ENCODE assay signal across 10 cellular contexts in the genomic region with DNA sequence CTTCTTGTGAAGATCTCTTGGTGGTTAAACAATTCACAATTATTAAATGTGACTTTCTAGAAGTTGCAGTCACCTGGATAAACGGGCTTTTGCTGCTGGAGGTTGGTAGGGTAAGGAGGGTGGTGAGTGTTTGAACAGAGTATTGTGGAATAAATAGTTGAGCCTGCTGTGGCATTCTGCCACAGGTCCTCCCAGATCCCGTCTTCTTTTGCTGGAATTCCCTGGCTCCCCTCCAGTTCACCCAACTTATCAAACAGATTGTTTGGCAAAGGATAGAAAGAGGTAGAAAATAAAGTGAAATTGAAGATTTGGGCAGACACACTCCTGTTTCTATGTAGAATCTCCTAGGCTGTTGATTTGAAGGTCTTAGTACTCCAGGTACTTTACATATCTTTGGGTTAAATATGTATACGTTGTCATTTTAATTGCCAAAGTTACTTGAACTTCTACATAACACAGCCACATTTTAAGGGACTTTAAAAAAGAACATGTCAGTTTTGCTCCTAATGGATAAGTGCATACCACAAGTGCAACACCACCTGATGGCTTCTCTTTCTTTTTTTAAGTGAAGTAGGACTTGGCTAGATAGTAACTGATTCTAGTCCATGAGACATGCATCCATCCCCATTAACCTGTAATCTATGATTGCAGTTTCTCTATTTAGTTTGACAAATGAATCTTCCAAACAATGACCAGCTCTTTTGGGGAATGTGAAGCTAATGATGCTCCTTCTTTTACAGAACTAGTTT.
DNase-seq lines count a peak whose midpoint lies in the region; ATAC-seq and TF ChIP-seq lines count a peak whose summit lies in the region.
"Had no signal": no experiment of that assay in that cellular context is flagged by ENCODE, and none has a peak within 500 bp of the region (broad histone marks: within the 10 kb centered on the region; RNA-seq: fewer than 3 reads in every experiment).

No MANE protein-coding gene starts in this region.

- peaks cover 5% of the 10 kb centered on the region for H3K27me3 Mint-ChIP-seq in activated T-cell treated with anti-CD3 and anti-CD28 coated beads, Interleukin-2, amount 50 U/mL, for 4 hours (ENCODE audit: low read depth)

- H3K36me3 ChIP-seq in breast epithelium, result no peaks in the 10 kb centered on the region
- H3K36me3 ChIP-seq: BE2C had no signal

- intact Hi-C loops in breast epithelium (cut with DNase I; ENCODE audit: low total_unique reads), result no loop called here

- H3K9me3 Mint-ChIP-seq in activated T-cell treated with anti-CD3 and anti-CD28 coated beads, Interleukin-2, amount 50 U/mL, for 4 hours, result peaks cover 12% of the 10 kb centered on the region

- H3K4me1 Mint-ChIP-seq in activated T-cell treated with anti-CD3 and anti-CD28 coated beads, Interleukin-2, amount 50 U/mL, for 4 hours (ENCODE audit: low read depth), result no peaks in the 10 kb centered on the region

- H3K36me3 Mint-ChIP-seq in activated T-cell treated with anti-CD3 and anti-CD28 coated beads, Interleukin-2, amount 50 U/mL, for 4 hours (ENCODE audit: insufficient read depth), result no peaks in the 10 kb centered on the region

- DNase-seq in COR-L47 (lab: John Stamatoyannopoulos, UW), result peak; percentile 52
- peak; percentile 36 for DNase-seq in NCI-H1105 (lab: John Stamatoyannopoulos, UW)
- DNase-seq in breast epithelium (ENCODE audit: low spot score in 2 of 2), result no peak
- peak; percentile 35 to 69 for DNase-seq in lung microvascular endothelial cell (ENCODE audit: low read depth in 2 of 2)
- no peak for DNase-seq in activated CD4-positive, alpha-beta T cell treated with anti-CD3 and anti-CD28 coated beads, Interleukin-2, amount 50 U/mL, for 48 hours
- no peak for DNase-seq in activated T-cell treated with anti-CD3 and anti-CD28 coated beads, Interleukin-2, amount 50 U/mL, for 4 hours
- no peak for DNase-seq in activated effector memory CD4-positive, alpha-beta T cell treated with Interleukin-2 at 50 U/mL for 16 hours
- DNase-seq: BE2C, Karpas-422 had no signal

- H3K27me3 ChIP-seq in breast epithelium, result no peaks in the 10 kb centered on the region

- no peak for ATAC-seq in HG03196 (IDR thresholded peaks at IDR 0.05; ENCODE audit: unreplicated experiment)
- ATAC-seq in activated T-cell treated with anti-CD3 and anti-CD28 coated beads, Interleukin-2, amount 50 U/mL, for 4 hours, result no peak

- no peak overlapping the region for H3K4me3 Mint-ChIP-seq in activated T-cell treated with anti-CD3 and anti-CD28 coated beads, Interleukin-2, amount 50 U/mL, for 4 hours

- no peak for TF ChIP-seq POLR2A in breast epithelium (IDR thresholded peaks at IDR 0.05)

- peaks cover 0 to 6% of the 10 kb centered on the region in 2 donors for H3K4me1 ChIP-seq in breast epithelium
- H3K4me1 ChIP-seq: BE2C had no signal

- H3K9me3 ChIP-seq in breast epithelium, result peaks cover 0 to 7% of the 10 kb centered on the region in 2 donors
- H3K9me3 ChIP-seq: BE2C had no signal

- no peak for TF ChIP-seq CTCF in breast epithelium (IDR thresholded peaks at IDR 0.05)

- no peak overlapping the region for H3K4me3 ChIP-seq in breast epithelium

- peak overlapping the region; percentile 27 to 33 for H3K27ac ChIP-seq in breast epithelium

Comparison
In these comparisons a context has a peak if more than half of its experiments do, and no peak if none do; other contexts are left out.
1. DNase-seq: peak in COR-L47 (single experiment), NCI-H1105 (single experiment) and lung microvascular endothelial cell (2 of 2); none in breast epithelium (0 of 2), activated CD4-positive, alpha-beta T cell treated with anti-CD3 and anti-CD28 coated beads, Interleukin-2, amount 50 U/mL, for 48 hours (0 of 2), activated T-cell treated with anti-CD3 and anti-CD28 coated beads, Interleukin-2, amount 50 U/mL, for 4 hours (single experiment) and activated effector memory CD4-positive, alpha-beta T cell treated with Interleukin-2 at 50 U/mL for 16 hours (single experiment).